In the genomic region with DNA sequence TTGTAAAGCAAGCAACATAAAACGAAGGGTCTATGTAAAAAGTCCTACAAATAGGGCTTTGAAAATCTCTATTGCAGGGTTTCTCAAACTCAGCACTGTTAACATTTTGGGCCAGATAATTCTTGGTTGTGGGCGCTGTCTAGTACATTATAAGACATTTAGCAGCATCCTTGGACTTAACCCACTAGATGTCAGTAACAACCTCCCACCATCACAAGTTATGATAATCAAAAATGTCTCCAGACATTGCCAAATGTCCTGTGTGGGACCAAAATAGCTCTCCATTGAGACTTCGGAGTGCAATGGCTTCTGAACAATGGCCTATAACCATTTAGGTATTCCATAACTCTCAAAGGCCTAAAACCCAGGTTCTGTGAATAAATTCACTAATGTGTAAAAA, we compare ENCODE assay signal across 11 cellular contexts. TPM values are rescaled to one million over a fixed set of nuclear protein-coding genes. Genes with fewer than 3 reads are reported as not detected.
DNase-seq lines count a peak whose midpoint lies in the region; ATAC-seq and TF ChIP-seq lines count a peak whose summit lies in the region.
"Had no signal": no experiment of that assay in that cellular context is flagged by ENCODE, and none has a peak within 500 bp of the region (broad histone marks: within the 10 kb centered on the region; RNA-seq: fewer than 3 reads in every experiment).

No MANE protein-coding gene starts in this region.

- H3K9me3 ChIP-seq in RWPE2 (ENCODE audit: severe bottlenecking): no peaks in the 10 kb centered on the region
- H3K9me3 ChIP-seq in neural cell (ENCODE audit: low read length): no peaks in the 10 kb centered on the region
- no peaks in the 10 kb centered on the region for H3K9me3 ChIP-seq in esophagus squamous epithelium

- H3K79me2 ChIP-seq in neural cell (replicated peaks; ENCODE audit: insufficient read depth, low read length): no peaks in the 10 kb centered on the region

- H3K36me3 ChIP-seq in RWPE2 (ENCODE audit: low read depth) (no peaks in the 10 kb centered on the region), neural cell (ENCODE audit: insufficient read depth, low read length) (no peaks in the 10 kb centered on the region), esophagus squamous epithelium (no peaks in the 10 kb centered on the region)

- no peak overlapping the region for H3K9ac ChIP-seq in neural cell (ENCODE audit: low read length)

- peak; percentile 50 for TF ChIP-seq RAD21 in neural cell (conservative IDR thresholded peaks at IDR 0.05)

- H3K27ac ChIP-seq in RWPE2 (ENCODE audit: poor library complexity, severe bottlenecking) (no peak overlapping the region), neural cell (ENCODE audit: low read length) (no peak overlapping the region), esophagus squamous epithelium (no peak overlapping the region)

- no peak overlapping the region for H3K4me2 ChIP-seq in neural cell (ENCODE audit: low read length)

- peaks cover 6% of the 10 kb centered on the region for H3F3A ChIP-seq in neural cell (ENCODE audit: insufficient read depth, low read length, poor library complexity, severe bottlenecking)

- peaks cover 5% of the 10 kb centered on the region for H3K4me1 ChIP-seq in RWPE2 (ENCODE audit: insufficient read depth, poor library complexity, severe bottlenecking)
- H3K4me1 ChIP-seq in esophagus squamous epithelium: peaks cover 0 to 9% (median 8%) of the 10 kb centered on the region in 3 donors

- no peak for TF ChIP-seq POLR2A in esophagus squamous epithelium (IDR thresholded peaks at IDR 0.05)

- TF ChIP-seq EP300 in neural cell (conservative IDR thresholded peaks at IDR 0.05; ENCODE audit: poor library complexity, severe bottlenecking): no peak

- H3K9me2 ChIP-seq in neural cell (ENCODE audit: insufficient read depth, low read length): no peaks in the 10 kb centered on the region

- no peak overlapping the region for H2AFZ ChIP-seq in neural cell (ENCODE audit: low read depth, low read length)

- no peaks in the 10 kb centered on the region for H4K20me1 ChIP-seq in neural cell (ENCODE audit: insufficient read depth)

- peak; percentile 47 for TF ChIP-seq CTCF in RWPE2 (IDR thresholded peaks at IDR 0.05; ENCODE audit: poor library complexity, severe bottlenecking)
- TF ChIP-seq CTCF in neural cell (IDR thresholded peaks at IDR 0.05; ENCODE audit: poor library complexity, severe bottlenecking): peak; percentile 48
- TF ChIP-seq CTCF in esophagus squamous epithelium (IDR thresholded peaks at IDR 0.05): no peak

- H3K4me3 ChIP-seq in RWPE2 (ENCODE audit: severe bottlenecking) (no peak overlapping the region), neural cell (ENCODE audit: low read length) (no peak overlapping the region), esophagus squamous epithelium (no peak overlapping the region)

- 50 to 63% methylated on average over 3 of the region's 3 CpGs for WGBS in esophagus squamous epithelium, 2 donors

- peak; percentile 46 for DNase-seq in NCI-H748 (lab: John Stamatoyannopoulos, UW; ENCODE audit: unreplicated experiment)
- DNase-seq in NCI-H748 treated with DMSO at 0.1 percent for 48 hours (lab: John Stamatoyannopoulos, UW): no peak
- peak; percentile 7 for DNase-seq in HT-29 (ENCODE audit: low spot score)
- DNase-seq in RWPE2 (ENCODE audit: low spot score): no peak
- no peak for DNase-seq in esophagus squamous epithelium (lab: John Stamatoyannopoulos, UW)
- DNase-seq in activated CD8-positive, alpha-beta memory T cell treated with anti-CD3 and anti-CD28 coated beads for 24 hours: no peak
- DNase-seq in activated CD4-positive, alpha-beta T cell treated with anti-CD3 and anti-CD28 coated beads for 1 hour: no peak
- DNase-seq: NCI-H1436 treated with DMSO at 0.1 percent for 48 hours; stimulated activated CD4-positive, alpha-beta T cell treated with anti-CD3 and anti-CD28 coated beads, Interleukin-12 subunit alpha, Interleukin-12 subunit beta, amount 100 ng/mL, for 4 hours had no signal

- intact Hi-C loops in esophagus squamous epithelium (cut with DNase I): loop anchor here (5.0 kb wide), 2 partner anchors 126 to 221 kb away; no protein-coding TSS in a partner anchor

- no peak for ATAC-seq in RWPE2 (ENCODE audit: low read depth)
- ATAC-seq: stimulated activated effector memory CD8-positive, alpha-beta T cell treated with anti-CD3 and anti-CD28 coated beads, Interleukin-12 subunit alpha, Interleukin-12 subunit beta, amount 100 ng/mL, for 72 hours had no signal

- no peaks in the 10 kb centered on the region for H3K27me3 ChIP-seq in RWPE2 (ENCODE audit: insufficient read depth, poor library complexity, severe bottlenecking)
- no peaks in the 10 kb centered on the region for H3K27me3 ChIP-seq in neural cell (ENCODE audit: insufficient read depth, low read depth, low read length)
- no peaks in the 10 kb centered on the region for H3K27me3 ChIP-seq in esophagus squamous epithelium

TF ChIP-seq in neural cell, 6 proteins besides CTCF, POLR2A, EP300 and RAD21:
- TF ChIP-seq SMC3 (conservative IDR thresholded peaks at IDR 0.05; ENCODE audit: poor library complexity): peak; percentile 55
- TF ChIP-seq, protein P1, sequence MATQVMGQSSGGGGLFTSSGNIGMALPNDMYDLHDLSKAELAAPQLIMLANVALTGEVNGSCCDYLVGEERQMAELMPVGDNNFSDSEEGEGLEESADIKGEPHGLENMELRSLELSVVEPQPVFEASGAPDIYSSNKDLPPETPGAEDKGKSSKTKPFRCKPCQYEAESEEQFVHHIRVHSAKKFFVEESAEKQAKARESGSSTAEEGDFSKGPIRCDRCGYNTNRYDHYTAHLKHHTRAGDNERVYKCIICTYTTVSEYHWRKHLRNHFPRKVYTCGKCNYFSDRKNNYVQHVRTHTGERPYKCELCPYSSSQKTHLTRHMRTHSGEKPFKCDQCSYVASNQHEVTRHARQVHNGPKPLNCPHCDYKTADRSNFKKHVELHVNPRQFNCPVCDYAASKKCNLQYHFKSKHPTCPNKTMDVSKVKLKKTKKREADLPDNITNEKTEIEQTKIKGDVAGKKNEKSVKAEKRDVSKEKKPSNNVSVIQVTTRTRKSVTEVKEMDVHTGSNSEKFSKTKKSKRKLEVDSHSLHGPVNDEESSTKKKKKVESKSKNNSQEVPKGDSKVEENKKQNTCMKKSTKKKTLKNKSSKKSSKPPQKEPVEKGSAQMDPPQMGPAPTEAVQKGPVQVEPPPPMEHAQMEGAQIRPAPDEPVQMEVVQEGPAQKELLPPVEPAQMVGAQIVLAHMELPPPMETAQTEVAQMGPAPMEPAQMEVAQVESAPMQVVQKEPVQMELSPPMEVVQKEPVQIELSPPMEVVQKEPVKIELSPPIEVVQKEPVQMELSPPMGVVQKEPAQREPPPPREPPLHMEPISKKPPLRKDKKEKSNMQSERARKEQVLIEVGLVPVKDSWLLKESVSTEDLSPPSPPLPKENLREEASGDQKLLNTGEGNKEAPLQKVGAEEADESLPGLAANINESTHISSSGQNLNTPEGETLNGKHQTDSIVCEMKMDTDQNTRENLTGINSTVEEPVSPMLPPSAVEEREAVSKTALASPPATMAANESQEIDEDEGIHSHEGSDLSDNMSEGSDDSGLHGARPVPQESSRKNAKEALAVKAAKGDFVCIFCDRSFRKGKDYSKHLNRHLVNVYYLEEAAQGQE (IDR thresholded peaks at IDR 0.05; ENCODE audit: borderline replicate concordance): no peak
TF ChIP-seq in neural cell: peak in this region for 1.

RNA-seq across cellular contexts. Expression of a gene that starts 22.9 kb away (rescaled TPM):
- 23.9 and 36.4 TPM in 2 replicates for total RNA-seq in HT-29 (2014; rRNA removed; shearing (Covaris generic))
- polyA plus RNA-seq in neural cell: 86.5 and 89.6 TPM in 2 replicates
- 45.5 and 50.7 TPM in 2 replicates for polyA minus RNA-seq in neural cell
- total RNA-seq in esophagus squamous epithelium: 10 to 100 TPM; 43.1 to 82.0 (median 60.1) TPM

Comparison
In these comparisons a context has a peak if more than half of its experiments do, and no peak if none do; other contexts are left out.
1. DNase-seq: peak in NCI-H748 (single experiment) and HT-29 (single experiment); none in NCI-H748 treated with DMSO at 0.1 percent for 48 hours (single experiment), RWPE2 (single experiment), esophagus squamous epithelium (single experiment), activated CD8-positive, alpha-beta memory T cell treated with anti-CD3 and anti-CD28 coated beads for 24 hours (single experiment) and activated CD4-positive, alpha-beta T cell treated with anti-CD3 and anti-CD28 coated beads for 1 hour (single experiment).
2. CTCF ChIP-seq: peak in RWPE2 (single experiment) and neural cell (single experiment); none in esophagus squamous epithelium (0 of 6).